ENCODE assay signal across 8 cellular contexts in genomic region chr22:32528984-32529982, GRCh38. TPM values are rescaled to one million over a fixed set of nuclear protein-coding genes. Genes with fewer than 3 reads are reported as not detected.
DNase-seq lines count a peak whose midpoint lies in the region; ATAC-seq and TF ChIP-seq lines count a peak whose summit lies in the region.

No MANE protein-coding gene starts in this region.

- ATAC-seq in esophagus mucosa (peak; percentile 82), GM18909 (IDR thresholded peaks at IDR 0.05; ENCODE audit: poor library complexity, unreplicated experiment) (no peak)

- H3K4me1 ChIP-seq in A673 (ENCODE audit: insufficient read depth, low read length, poor library complexity, severe bottlenecking): peaks cover 6% of the 10 kb centered on the region
- peaks cover 4% of the 10 kb centered on the region for H3K4me1 ChIP-seq in NT2/D1 (ENCODE audit: insufficient read depth, insufficient read length)
- peaks cover 0 to 15% of the 10 kb centered on the region in 2 donors for H3K4me1 ChIP-seq in muscle layer of duodenum (ENCODE audit: control insufficient read depth in 1 of 2, insufficient read depth in 2 of 2, low read length in 2 of 2)

- H3K27me3 ChIP-seq in A673 (replicated peaks; ENCODE audit: insufficient read depth, low read depth, low read length, poor library complexity): peaks cover 8% of the 10 kb centered on the region
- H3K27me3 ChIP-seq in NT2/D1 (ENCODE audit: insufficient read depth, insufficient read length): peaks cover 6% of the 10 kb centered on the region
- H3K27me3 ChIP-seq in muscle layer of duodenum (ENCODE audit: low read depth, low read length): no peaks in the 10 kb centered on the region

- H3K4me3 ChIP-seq in A673 (ENCODE audit: low read depth, low read length, poor library complexity, severe bottlenecking): no peak overlapping the region
- no peak overlapping the region for H3K4me3 ChIP-seq in NT2/D1 (ENCODE audit: insufficient read length, low read depth)
- H3K4me3 ChIP-seq in muscle layer of duodenum (ENCODE audit: low read depth in 1 of 2, low read length in 2 of 2): no peak overlapping the region

- CTCF ChIA-PET in A673 (lab: Charles Lee): interaction anchor here (1.9 kb wide), 1 partner anchor 267 kb away, joined by 11 read pairs; no protein-coding TSS in a partner anchor

- no peaks in the 10 kb centered on the region for H3K9me3 ChIP-seq in A673 (ENCODE audit: low read depth, low read length, poor library complexity, severe bottlenecking)
- no peaks in the 10 kb centered on the region for H3K9me3 ChIP-seq in NT2/D1 (ENCODE audit: insufficient read depth, low read length)
- H3K9me3 ChIP-seq in muscle layer of duodenum (ENCODE audit: control insufficient read depth in 1 of 2, low read length in 2 of 2): no peaks in the 10 kb centered on the region

- no peak overlapping the region for H3K9ac ChIP-seq in NT2/D1 (ENCODE audit: insufficient read length, low read depth)

- no peaks in the 10 kb centered on the region for H3K36me3 ChIP-seq in A673 (ENCODE audit: insufficient read depth, low read length, poor library complexity, severe bottlenecking)
- H3K36me3 ChIP-seq in NT2/D1 (ENCODE audit: insufficient read depth, insufficient read length, low read length): no peaks in the 10 kb centered on the region
- no peaks in the 10 kb centered on the region for H3K36me3 ChIP-seq in muscle layer of duodenum (ENCODE audit: control insufficient read depth in 1 of 2, insufficient read depth in 2 of 2, low read length in 2 of 2)

- peak; percentile 80 for TF ChIP-seq CTCF in A673 (conservative IDR thresholded peaks at IDR 0.05; ENCODE audit: low read depth, low read length)
- TF ChIP-seq CTCF in GM13976 (IDR thresholded peaks at IDR 0.05; ENCODE audit: borderline replicate concordance, control extremely low read depth, extremely low read depth, insufficient read depth, missing control alignments): peak; percentile 72

- no peak overlapping the region for H3K27ac ChIP-seq in A673 (ENCODE audit: low read depth, low read length, poor library complexity, severe bottlenecking)
- peak overlapping the region; percentile 22 for H3K27ac ChIP-seq in muscle layer of duodenum (ENCODE audit: low read length)

- POLR2A ChIA-PET in A673 (lab: Charles Lee; ENCODE audit: low non-redundant PET): no interaction called here

- in situ Hi-C loops in GM13976 (cut with MboI; ENCODE audit: low sequenced_read_pairs, unreplicated experiment): loop anchor here (10.0 to 25.0 kb wide), 2 partner anchors 266 to 458 kb away; no protein-coding TSS in a partner anchor

- no TSS peak for BruUV-seq in A673 (replicated peaks; lab: Mats Ljungman, UMichigan)

- DNase-seq in A673 (ENCODE audit: low spot score): peak; percentile 78
- peak; percentile 88 for DNase-seq in GM13976 (ENCODE audit: low spot score)
- peak; percentile 68 for DNase-seq in NT2/D1 (ENCODE audit: low read depth, low spot score)
- DNase-seq in activated T-cell treated with anti-CD3 and anti-CD28 coated beads for 4 hours: peak; percentile 36
- peak; percentile 43 for DNase-seq in stimulated activated CD8-positive, alpha-beta memory T cell treated with anti-CD3 and anti-CD28 coated beads, Interleukin-4, amount 100 ng/mL, for 24 hours (ENCODE audit: low read depth)

- intact Hi-C loops in A673 (cut with micrococcal nuclease; ENCODE audit: unreplicated experiment): loop anchor here (2.0 kb wide), 2 partner anchors 268 to 472 kb away; no protein-coding TSS in a partner anchor

RNA-seq across cellular contexts. Expression of gene FBXO7, which starts 54.7 kb away (rescaled TPM):
- 89.0 and 95.2 TPM in 2 replicates for total RNA-seq in A673 (2021)
- 41.6 TPM for total RNA-seq in esophagus mucosa

Comparison
In these comparisons a context has a peak if more than half of its experiments do, and no peak if none do; other contexts are left out.
1. DNase-seq: peak in every context shown above with its lines; median percentile 88 in GM13976; 78 in A673; 68 in NT2/D1; 43 in stimulated activated CD8-positive, alpha-beta memory T cell treated with anti-CD3 and anti-CD28 coated beads, Interleukin-4, amount 100 ng/mL, for 24 hours; 36 in activated T-cell treated with anti-CD3 and anti-CD28 coated beads for 4 hours.